8 cellular contexts compared by ENCODE assay signal in the genomic region with DNA sequence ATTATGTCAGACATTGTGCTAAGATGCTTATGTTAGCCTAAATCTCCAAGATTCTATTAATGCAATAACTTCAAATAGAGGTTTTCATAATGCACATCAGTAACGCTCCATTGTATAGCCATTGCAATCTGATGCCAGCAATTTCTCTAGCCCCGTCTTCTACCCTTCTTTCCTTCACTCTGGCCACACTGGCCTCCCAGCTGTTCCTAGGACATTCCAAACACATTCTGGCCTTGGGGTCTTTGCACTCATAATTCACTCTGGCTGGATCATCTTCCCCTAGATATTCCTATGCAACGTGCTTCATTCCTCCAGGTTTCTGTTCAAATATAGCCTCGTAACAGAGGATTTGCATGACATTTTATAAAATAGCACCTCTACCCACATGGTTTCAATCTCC. TPM values are rescaled to one million over a fixed set of nuclear protein-coding genes. Genes with fewer than 3 reads are reported as not detected.
"Had no signal": no experiment of that assay in that cellular context is flagged by ENCODE, and none has a peak within 500 bp of the region (broad histone marks: within the 10 kb centered on the region; RNA-seq: fewer than 3 reads in every experiment).

No MANE protein-coding gene starts in this region.

- H3K4me3 ChIP-seq: GM23338, K562 had no signal

- DNase-seq: H9, HCEC 1CT, IMR-90, KG1 had no signal

- ATAC-seq: GM23338, K562 had no signal

- H3K4me2 ChIP-seq: GM23338 had no signal

RNA-seq across cellular contexts. Expression of a gene that starts 23.3 kb away (rescaled TPM):
- total RNA-seq: GM23338, H1, H9, HT-29, IMR-90 had no signal
